ENCODE assay signal across 10 cellular contexts in the genomic region with DNA sequence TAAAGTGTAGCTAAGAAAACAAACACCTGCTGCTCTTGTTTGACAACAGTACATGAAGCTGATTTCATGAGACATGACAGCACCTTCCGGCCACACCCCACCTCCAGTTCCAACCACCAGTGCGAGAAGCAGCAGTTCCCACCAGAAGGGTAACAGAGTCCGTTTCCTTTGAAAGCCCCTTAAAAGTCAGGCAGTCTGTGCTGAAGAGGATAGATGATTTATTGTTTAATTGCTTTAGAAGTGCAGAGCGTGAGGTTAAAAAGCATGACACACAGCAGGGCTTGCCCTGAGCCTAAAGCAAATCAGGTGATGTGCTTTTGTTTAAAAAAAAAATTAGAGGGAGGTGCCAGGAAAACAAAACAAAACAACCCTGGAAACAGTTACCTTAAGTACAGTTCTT.
DNase-seq lines count a peak whose midpoint lies in the region; ATAC-seq, FAIRE-seq and TF ChIP-seq lines count a peak whose summit lies in the region.
"Had no signal": no experiment of that assay in that cellular context is flagged by ENCODE, and none has a peak within 500 bp of the region (broad histone marks: within the 10 kb centered on the region; RNA-seq: fewer than 3 reads in every experiment).

No MANE protein-coding gene starts in this region.

- intact Hi-C loops in activated T-helper 2 cell treated with anti-CD3 and anti-CD28 coated beads, Interferon-gamma antibody, Interleukin-2, Interleukin-4, amounts not matched to agents 10 μg/mL and 5 μg/mL and 100 μg/mL, durations not matched to agents 14 hours and 24 hours and 36 hours (cut with micrococcal nuclease): loop anchor here (5.0 kb wide), 1 partner anchor 35 kb away; no protein-coding TSS in a partner anchor
- intact Hi-C loops in MCF 10A (cut with micrococcal nuclease): no loop called here

- ATAC-seq in GM21529 (IDR thresholded peaks at IDR 0.05; ENCODE audit: unreplicated experiment) (peak; percentile 55), HG03520 (IDR thresholded peaks at IDR 0.05; ENCODE audit: unreplicated experiment) (no peak)

- H3K9me3 Mint-ChIP-seq in activated T-helper 2 cell treated with anti-CD3 and anti-CD28 coated beads, Interferon-gamma antibody, Interleukin-2, Interleukin-4, amounts not matched to agents 10 μg/mL and 5 μg/mL and 100 μg/mL, durations not matched to agents 14 hours and 24 hours and 36 hours: no peaks in the 10 kb centered on the region
- no peaks in the 10 kb centered on the region for H3K9me3 Mint-ChIP-seq in MCF 10A (ENCODE audit: unreplicated experiment)
- no peaks in the 10 kb centered on the region for H3K9me3 Mint-ChIP-seq in endothelial cell (ENCODE audit: unreplicated experiment)

- H3K36me3 Mint-ChIP-seq in activated T-helper 2 cell treated with anti-CD3 and anti-CD28 coated beads, Interferon-gamma antibody, Interleukin-2, Interleukin-4, amounts not matched to agents 10 μg/mL and 5 μg/mL and 100 μg/mL, durations not matched to agents 14 hours and 24 hours and 36 hours (ENCODE audit: low read depth): peaks cover 72% of the 10 kb centered on the region
- H3K36me3 Mint-ChIP-seq in MCF 10A (ENCODE audit: insufficient read depth, unreplicated experiment) (no peaks in the 10 kb centered on the region), endothelial cell (ENCODE audit: low read depth, unreplicated experiment) (peaks cover 3% of the 10 kb centered on the region)

- CTCF ChIA-PET in MCF 10A (lab: Yijun Ruan, JAX): interaction anchor here (1.0 to 1.5 kb wide), 3 partner anchors 11 to 563 kb away, joined by 3 to 6 read pairs (median 3); no protein-coding TSS in a partner anchor

- peaks cover 41% of the 10 kb centered on the region for H3K4me1 Mint-ChIP-seq in activated T-helper 2 cell treated with anti-CD3 and anti-CD28 coated beads, Interferon-gamma antibody, Interleukin-2, Interleukin-4, amounts not matched to agents 10 μg/mL and 5 μg/mL and 100 μg/mL, durations not matched to agents 14 hours and 24 hours and 36 hours (ENCODE audit: low read depth)
- H3K4me1 Mint-ChIP-seq in MCF 10A (ENCODE audit: insufficient read depth, unreplicated experiment) (peaks cover 6% of the 10 kb centered on the region), endothelial cell (ENCODE audit: unreplicated experiment) (no peaks in the 10 kb centered on the region)

- FAIRE-seq in H54 (lab: Jason Lieb, UNC): no peak
- FAIRE-seq: keratinocyte had no signal

- POLR2A ChIA-PET in MCF 10A (lab: Yijun Ruan, JAX): no interaction called here

- BruUV-seq in MCF 10A (replicated peaks; lab: Mats Ljungman, UMichigan): no TSS peak

- peak; percentile 41 for DNase-seq in NCI-H526 treated with DMSO at 0.1 percent for 48 hours (lab: John Stamatoyannopoulos, UW)
- DNase-seq in activated T-helper 2 cell treated with anti-CD3 and anti-CD28 coated beads, Interferon-gamma antibody, Interleukin-2, Interleukin-4, amounts not matched to agents 10 μg/mL and 5 μg/mL and 100 μg/mL, durations not matched to agents 14 hours and 24 hours and 36 hours (ENCODE audit: low spot score): peak; percentile 44
- DNase-seq in stimulated activated CD8-positive, alpha-beta memory T cell treated with anti-CD3 and anti-CD28 coated beads, Interleukin-4, amount 100 ng/mL, for 24 hours (ENCODE audit: low read depth): peak; percentile 31
- no peak for DNase-seq in MCF 10A (ENCODE audit: unreplicated experiment)
- no peak for DNase-seq in H54 (ENCODE audit: insufficient read length, low spot score)
- DNase-seq in endothelial cell (ENCODE audit: low spot score): no peak
- DNase-seq: IMR-90 had no signal

- TF ChIP-seq CTCF in MCF 10A (IDR thresholded peaks at IDR 0.05; ENCODE audit: unreplicated experiment): no peak
- TF ChIP-seq CTCF in endothelial cell (IDR thresholded peaks at IDR 0.05; ENCODE audit: unreplicated experiment): no peak

- no peaks in the 10 kb centered on the region for H3K27me3 Mint-ChIP-seq in activated T-helper 2 cell treated with anti-CD3 and anti-CD28 coated beads, Interferon-gamma antibody, Interleukin-2, Interleukin-4, amounts not matched to agents 10 μg/mL and 5 μg/mL and 100 μg/mL, durations not matched to agents 14 hours and 24 hours and 36 hours (ENCODE audit: low read depth)
- H3K27me3 Mint-ChIP-seq in MCF 10A (ENCODE audit: insufficient read depth, unreplicated experiment) (no peaks in the 10 kb centered on the region), endothelial cell (ENCODE audit: unreplicated experiment) (peaks cover 2% of the 10 kb centered on the region)

- TF ChIP-seq POLR2A in H54 (IDR thresholded peaks at IDR 0.05; ENCODE audit: low read depth, low read length): no peak

- H3K4me3 Mint-ChIP-seq in activated T-helper 2 cell treated with anti-CD3 and anti-CD28 coated beads, Interferon-gamma antibody, Interleukin-2, Interleukin-4, amounts not matched to agents 10 μg/mL and 5 μg/mL and 100 μg/mL, durations not matched to agents 14 hours and 24 hours and 36 hours (ENCODE audit: low read depth): no peak overlapping the region
- H3K4me3 Mint-ChIP-seq in MCF 10A (ENCODE audit: unreplicated experiment): no peak overlapping the region
- no peak overlapping the region for H3K4me3 Mint-ChIP-seq in endothelial cell (ENCODE audit: unreplicated experiment)

- H3K27ac Mint-ChIP-seq in activated T-helper 2 cell treated with anti-CD3 and anti-CD28 coated beads, Interferon-gamma antibody, Interleukin-2, Interleukin-4, amounts not matched to agents 10 μg/mL and 5 μg/mL and 100 μg/mL, durations not matched to agents 14 hours and 24 hours and 36 hours: peak overlapping the region; percentile 44
- H3K27ac Mint-ChIP-seq in MCF 10A (ENCODE audit: low read depth, unreplicated experiment) (no peak overlapping the region), endothelial cell (ENCODE audit: unreplicated experiment) (no peak overlapping the region)

Comparison
In these comparisons a context has a peak if more than half of its experiments do, and no peak if none do; other contexts are left out.
1. DNase-seq: peak in NCI-H526 treated with DMSO at 0.1 percent for 48 hours (single experiment), activated T-helper 2 cell treated with anti-CD3 and anti-CD28 coated beads, Interferon-gamma antibody, Interleukin-2, Interleukin-4, amounts not matched to agents 10 μg/mL and 5 μg/mL and 100 μg/mL, durations not matched to agents 14 hours and 24 hours and 36 hours (single experiment) and stimulated activated CD8-positive, alpha-beta memory T cell treated with anti-CD3 and anti-CD28 coated beads, Interleukin-4, amount 100 ng/mL, for 24 hours (single experiment); none in MCF 10A (single experiment), H54 (single experiment) and endothelial cell (single experiment).